ENCODE assay signal across 2 cellular contexts in the genomic region with DNA sequence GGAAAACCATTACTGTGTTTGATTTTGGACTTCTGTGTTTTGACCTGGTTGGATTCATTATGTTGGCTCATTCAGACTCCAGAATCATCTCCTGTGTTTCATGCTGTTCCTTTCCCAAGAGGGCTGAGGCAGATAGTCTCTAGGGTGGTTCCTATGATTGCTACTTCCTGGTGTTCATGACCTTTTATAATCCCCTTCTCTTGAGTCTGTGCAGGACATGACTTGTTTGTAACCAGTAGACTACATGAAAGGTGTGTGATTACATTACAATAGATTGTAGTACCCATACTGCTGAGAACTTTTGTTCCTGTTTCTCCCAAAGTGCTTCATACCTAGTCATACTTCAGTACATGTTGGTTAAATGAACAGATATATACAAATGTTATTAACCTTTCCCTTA.
TF ChIP-seq lines count a peak whose summit lies in the region.

No MANE protein-coding gene starts in this region.

TF ChIP-seq in GM23338, 12 proteins besides CTCF, POLR2A, EP300 and RAD21 (continued from another document and continues in another):
- TF ChIP-seq, protein P1, sequence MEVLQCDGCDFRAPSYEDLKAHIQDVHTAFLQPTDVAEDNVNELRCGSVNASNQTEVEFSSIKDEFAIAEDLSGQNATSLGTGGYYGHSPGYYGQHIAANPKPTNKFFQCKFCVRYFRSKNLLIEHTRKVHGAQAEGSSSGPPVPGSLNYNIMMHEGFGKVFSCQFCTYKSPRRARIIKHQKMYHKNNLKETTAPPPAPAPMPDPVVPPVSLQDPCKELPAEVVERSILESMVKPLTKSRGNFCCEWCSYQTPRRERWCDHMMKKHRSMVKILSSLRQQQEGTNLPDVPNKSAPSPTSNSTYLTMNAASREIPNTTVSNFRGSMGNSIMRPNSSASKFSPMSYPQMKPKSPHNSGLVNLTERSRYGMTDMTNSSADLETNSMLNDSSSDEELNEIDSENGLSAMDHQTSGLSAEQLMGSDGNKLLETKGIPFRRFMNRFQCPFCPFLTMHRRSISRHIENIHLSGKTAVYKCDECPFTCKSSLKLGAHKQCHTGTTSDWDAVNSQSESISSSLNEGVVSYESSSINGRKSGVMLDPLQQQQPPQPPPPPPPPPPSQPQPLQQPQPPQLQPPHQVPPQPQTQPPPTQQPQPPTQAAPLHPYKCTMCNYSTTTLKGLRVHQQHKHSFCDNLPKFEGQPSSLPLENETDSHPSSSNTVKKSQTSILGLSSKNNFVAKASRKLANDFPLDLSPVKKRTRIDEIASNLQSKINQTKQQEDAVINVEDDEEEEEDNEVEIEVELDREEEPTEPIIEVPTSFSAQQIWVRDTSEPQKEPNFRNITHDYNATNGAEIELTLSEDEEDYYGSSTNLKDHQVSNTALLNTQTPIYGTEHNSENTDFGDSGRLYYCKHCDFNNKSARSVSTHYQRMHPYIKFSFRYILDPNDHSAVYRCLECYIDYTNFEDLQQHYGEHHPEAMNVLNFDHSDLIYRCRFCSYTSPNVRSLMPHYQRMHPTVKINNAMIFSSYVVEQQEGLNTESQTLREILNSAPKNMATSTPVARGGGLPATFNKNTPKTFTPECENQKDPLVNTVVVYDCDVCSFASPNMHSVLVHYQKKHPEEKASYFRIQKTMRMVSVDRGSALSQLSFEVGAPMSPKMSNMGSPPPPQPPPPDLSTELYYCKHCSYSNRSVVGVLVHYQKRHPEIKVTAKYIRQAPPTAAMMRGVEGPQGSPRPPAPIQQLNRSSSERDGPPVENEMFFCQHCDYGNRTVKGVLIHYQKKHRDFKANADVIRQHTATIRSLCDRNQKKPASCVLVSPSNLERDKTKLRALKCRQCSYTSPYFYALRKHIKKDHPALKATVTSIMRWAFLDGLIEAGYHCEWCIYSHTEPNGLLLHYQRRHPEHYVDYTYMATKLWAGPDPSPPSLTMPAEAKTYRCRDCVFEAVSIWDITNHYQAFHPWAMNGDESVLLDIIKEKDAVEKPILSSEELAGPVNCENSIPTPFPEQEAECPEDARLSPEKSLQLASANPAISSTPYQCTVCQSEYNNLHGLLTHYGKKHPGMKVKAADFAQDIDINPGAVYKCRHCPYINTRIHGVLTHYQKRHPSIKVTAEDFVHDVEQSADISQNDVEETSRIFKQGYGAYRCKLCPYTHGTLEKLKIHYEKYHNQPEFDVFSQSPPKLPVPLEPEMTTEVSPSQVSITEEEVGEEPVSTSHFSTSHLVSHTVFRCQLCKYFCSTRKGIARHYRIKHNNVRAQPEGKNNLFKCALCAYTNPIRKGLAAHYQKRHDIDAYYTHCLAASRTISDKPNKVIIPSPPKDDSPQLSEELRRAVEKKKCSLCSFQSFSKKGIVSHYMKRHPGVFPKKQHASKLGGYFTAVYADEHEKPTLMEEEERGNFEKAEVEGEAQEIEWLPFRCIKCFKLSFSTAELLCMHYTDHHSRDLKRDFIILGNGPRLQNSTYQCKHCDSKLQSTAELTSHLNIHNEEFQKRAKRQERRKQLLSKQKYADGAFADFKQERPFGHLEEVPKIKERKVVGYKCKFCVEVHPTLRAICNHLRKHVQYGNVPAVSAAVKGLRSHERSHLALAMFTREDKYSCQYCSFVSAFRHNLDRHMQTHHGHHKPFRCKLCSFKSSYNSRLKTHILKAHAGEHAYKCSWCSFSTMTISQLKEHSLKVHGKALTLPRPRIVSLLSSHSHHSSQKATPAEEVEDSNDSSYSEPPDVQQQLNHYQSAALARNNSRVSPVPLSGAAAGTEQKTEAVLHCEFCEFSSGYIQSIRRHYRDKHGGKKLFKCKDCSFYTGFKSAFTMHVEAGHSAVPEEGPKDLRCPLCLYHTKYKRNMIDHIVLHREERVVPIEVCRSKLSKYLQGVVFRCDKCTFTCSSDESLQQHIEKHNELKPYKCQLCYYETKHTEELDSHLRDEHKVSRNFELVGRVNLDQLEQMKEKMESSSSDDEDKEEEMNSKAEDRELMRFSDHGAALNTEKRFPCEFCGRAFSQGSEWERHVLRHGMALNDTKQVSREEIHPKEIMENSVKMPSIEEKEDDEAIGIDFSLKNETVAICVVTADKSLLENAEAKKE (CRISPR knock-in tag; IDR thresholded peaks at IDR 0.05): no peak
- no peak for TF ChIP-seq CREB1 (CRISPR knock-in tag; IDR thresholded peaks at IDR 0.05; ENCODE audit: low read depth)
- no peak for TF ChIP-seq STAT1 (IDR thresholded peaks at IDR 0.05; ENCODE audit: unreplicated experiment)
- TF ChIP-seq ZNF331 (CRISPR knock-in tag; IDR thresholded peaks at IDR 0.05; ENCODE audit: low read depth): no peak
- TF ChIP-seq NANOG (IDR thresholded peaks at IDR 0.05; ENCODE audit: borderline replicate concordance): no peak
- no peak for TF ChIP-seq EZH2phosphoT487 (IDR thresholded peaks at IDR 0.05; ENCODE audit: unreplicated experiment)
- no peak for TF ChIP-seq ZNF114 (CRISPR knock-in tag; IDR thresholded peaks at IDR 0.05)
- TF ChIP-seq, protein P2, sequence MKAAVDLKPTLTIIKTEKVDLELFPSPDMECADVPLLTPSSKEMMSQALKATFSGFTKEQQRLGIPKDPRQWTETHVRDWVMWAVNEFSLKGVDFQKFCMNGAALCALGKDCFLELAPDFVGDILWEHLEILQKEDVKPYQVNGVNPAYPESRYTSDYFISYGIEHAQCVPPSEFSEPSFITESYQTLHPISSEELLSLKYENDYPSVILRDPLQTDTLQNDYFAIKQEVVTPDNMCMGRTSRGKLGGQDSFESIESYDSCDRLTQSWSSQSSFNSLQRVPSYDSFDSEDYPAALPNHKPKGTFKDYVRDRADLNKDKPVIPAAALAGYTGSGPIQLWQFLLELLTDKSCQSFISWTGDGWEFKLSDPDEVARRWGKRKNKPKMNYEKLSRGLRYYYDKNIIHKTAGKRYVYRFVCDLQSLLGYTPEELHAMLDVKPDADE (IDR thresholded peaks at IDR 0.05): no peak
- TF ChIP-seq POLR2AphosphoS5 (IDR thresholded peaks at IDR 0.05; ENCODE audit: low read depth): no peak
- no peak for TF ChIP-seq EZH2 (IDR thresholded peaks at IDR 0.05; ENCODE audit: low read depth, unreplicated experiment)

TF ChIP-seq in endothelial cell of umbilical vein, 7 proteins besides CTCF, POLR2A, EP300 and RAD21 (continued from another document):
- TF ChIP-seq JUN (IDR thresholded peaks at IDR 0.05; ENCODE audit: borderline replicate concordance, insufficient read depth, insufficient read length, low read depth) (no peak), FOS (IDR thresholded peaks at IDR 0.05; ENCODE audit: borderline replicate concordance, insufficient read depth, low read length) (no peak), POLR2AphosphoS5 (IDR thresholded peaks at IDR 0.05; ENCODE audit: insufficient read depth, low read depth, low read length) (no peak), GATA2 (IDR thresholded peaks at IDR 0.05; ENCODE audit: insufficient read depth, insufficient read length, low read depth, low read length) (no peak), EZH2 (IDR thresholded peaks at IDR 0.05; ENCODE audit: borderline replicate concordance, low read depth, low read length, severe bottlenecking) (no peak)
- TF ChIP-seq, protein P3, sequence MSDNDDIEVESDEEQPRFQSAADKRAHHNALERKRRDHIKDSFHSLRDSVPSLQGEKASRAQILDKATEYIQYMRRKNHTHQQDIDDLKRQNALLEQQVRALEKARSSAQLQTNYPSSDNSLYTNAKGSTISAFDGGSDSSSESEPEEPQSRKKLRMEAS (IDR thresholded peaks at IDR 0.05; ENCODE audit: insufficient read depth, insufficient read length): no peak
